Comparison of ENCODE assay signal across 1 cellular context in the genomic region with DNA sequence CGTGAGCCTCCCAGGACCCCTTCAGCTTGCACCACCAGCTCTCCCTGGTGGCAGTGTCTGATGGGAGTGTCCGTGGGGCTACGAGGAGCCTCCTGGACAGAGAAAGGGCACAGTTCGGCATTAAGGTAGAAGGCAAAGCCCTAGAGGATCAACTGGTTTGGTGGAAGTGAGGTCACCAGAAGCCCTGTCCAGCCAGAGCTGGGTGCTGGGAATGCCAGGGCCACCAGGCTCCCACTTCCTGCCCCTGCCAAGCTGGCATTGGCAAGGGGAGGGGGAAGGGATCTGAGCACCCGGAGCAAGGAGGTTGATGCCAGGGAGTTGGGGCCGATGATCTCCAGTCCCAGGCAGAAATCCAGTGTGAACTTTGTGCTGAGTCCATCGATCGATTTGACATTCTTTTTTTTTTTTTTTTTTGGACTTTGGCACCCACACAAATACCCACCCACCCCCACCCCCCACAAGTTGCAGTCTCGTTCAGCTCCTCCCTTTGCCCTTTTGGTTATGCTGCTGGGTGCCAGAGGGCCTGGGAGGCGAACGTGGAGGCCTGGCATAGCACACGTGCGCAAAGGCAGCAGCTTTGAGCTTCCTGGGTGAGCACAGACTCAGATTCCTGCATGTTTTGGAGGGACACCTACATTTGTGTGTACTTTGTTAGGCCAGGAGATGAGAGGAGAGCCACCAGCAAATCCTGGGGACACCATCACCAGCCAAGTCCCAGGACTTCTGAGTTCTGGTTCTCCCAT.
A peak's percentile ranks its signal among the peaks of the same experiment; 100 is the strongest.
TF ChIP-seq lines count a peak whose summit lies in the region.

No MANE protein-coding gene starts in this region.

TF ChIP-seq in HepG2, 621 proteins besides CTCF, POLR2A, EP300 and RAD21 (continued from another document and continues in another):
- TF ChIP-seq, protein P1, sequence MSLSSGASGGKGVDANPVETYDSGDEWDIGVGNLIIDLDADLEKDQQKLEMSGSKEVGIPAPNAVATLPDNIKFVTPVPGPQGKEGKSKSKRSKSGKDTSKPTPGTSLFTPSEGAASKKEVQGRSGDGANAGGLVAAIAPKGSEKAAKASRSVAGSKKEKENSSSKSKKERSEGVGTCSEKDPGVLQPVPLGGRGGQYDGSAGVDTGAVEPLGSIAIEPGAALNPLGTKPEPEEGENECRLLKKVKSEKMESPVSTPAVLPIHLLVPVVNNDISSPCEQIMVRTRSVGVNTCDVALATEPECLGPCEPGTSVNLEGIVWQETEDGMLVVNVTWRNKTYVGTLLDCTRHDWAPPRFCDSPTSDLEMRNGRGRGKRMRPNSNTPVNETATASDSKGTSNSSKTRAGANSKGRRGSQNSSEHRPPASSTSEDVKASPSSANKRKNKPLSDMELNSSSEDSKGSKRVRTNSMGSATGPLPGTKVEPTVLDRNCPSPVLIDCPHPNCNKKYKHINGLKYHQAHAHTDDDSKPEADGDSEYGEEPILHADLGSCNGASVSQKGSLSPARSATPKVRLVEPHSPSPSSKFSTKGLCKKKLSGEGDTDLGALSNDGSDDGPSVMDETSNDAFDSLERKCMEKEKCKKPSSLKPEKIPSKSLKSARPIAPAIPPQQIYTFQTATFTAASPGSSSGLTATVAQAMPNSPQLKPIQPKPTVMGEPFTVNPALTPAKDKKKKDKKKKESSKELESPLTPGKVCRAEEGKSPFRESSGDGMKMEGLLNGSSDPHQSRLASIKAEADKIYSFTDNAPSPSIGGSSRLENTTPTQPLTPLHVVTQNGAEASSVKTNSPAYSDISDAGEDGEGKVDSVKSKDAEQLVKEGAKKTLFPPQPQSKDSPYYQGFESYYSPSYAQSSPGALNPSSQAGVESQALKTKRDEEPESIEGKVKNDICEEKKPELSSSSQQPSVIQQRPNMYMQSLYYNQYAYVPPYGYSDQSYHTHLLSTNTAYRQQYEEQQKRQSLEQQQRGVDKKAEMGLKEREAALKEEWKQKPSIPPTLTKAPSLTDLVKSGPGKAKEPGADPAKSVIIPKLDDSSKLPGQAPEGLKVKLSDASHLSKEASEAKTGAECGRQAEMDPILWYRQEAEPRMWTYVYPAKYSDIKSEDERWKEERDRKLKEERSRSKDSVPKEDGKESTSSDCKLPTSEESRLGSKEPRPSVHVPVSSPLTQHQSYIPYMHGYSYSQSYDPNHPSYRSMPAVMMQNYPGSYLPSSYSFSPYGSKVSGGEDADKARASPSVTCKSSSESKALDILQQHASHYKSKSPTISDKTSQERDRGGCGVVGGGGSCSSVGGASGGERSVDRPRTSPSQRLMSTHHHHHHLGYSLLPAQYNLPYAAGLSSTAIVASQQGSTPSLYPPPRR (CRISPR knock-in tag; IDR thresholded peaks at IDR 0.05; ENCODE audit: borderline replicate concordance): peak; percentile 82
- TF ChIP-seq GABPB1 (CRISPR knock-in tag; IDR thresholded peaks at IDR 0.05) (peak; percentile 61), ZNF501 (CRISPR knock-in tag; IDR thresholded peaks at IDR 0.05) (no peak), ZNF10 (CRISPR knock-in tag; IDR thresholded peaks at IDR 0.05; ENCODE audit: borderline replicate concordance, low read depth) (no peak), STAT5B (CRISPR knock-in tag; IDR thresholded peaks at IDR 0.05) (no peak), PAX8 (CRISPR knock-in tag; IDR thresholded peaks at IDR 0.05; ENCODE audit: borderline replicate concordance) (no peak), ZNF30 (CRISPR knock-in tag; IDR thresholded peaks at IDR 0.05) (peak; percentile 83; the same call in 1 of the 2 replicates), ZNF7 (CRISPR knock-in tag; IDR thresholded peaks at IDR 0.05) (no peak), KLF11 (CRISPR knock-in tag; IDR thresholded peaks at IDR 0.05) (peak; percentile 60; the same call in 1 of the 2 replicates), ZNF839 (CRISPR knock-in tag; IDR thresholded peaks at IDR 0.05; ENCODE audit: borderline replicate concordance) (0 out of 2 replicates have a peak, but pooled peaks have one; percentile 19), ZNF17 (CRISPR knock-in tag; IDR thresholded peaks at IDR 0.05) (no peak), ZNF703 (CRISPR knock-in tag; IDR thresholded peaks at IDR 0.05; ENCODE audit: borderline replicate concordance) (no peak), MTF1 (CRISPR knock-in tag; IDR thresholded peaks at IDR 0.05) (no peak), JARID2 (CRISPR knock-in tag; IDR thresholded peaks at IDR 0.05; ENCODE audit: insufficient replicate concordance) (peak; percentile 22), ZNF772 (CRISPR knock-in tag; IDR thresholded peaks at IDR 0.05) (peak; percentile 89), ATF7-NPFF (CRISPR knock-in tag; IDR thresholded peaks at IDR 0.05; ENCODE audit: low read depth) (peak; percentile 74; the same call in 1 of the 2 replicates), ZNF121 (CRISPR knock-in tag; IDR thresholded peaks at IDR 0.05) (no peak; the same call in 1 of the 2 replicates), ARNTL (CRISPR knock-in tag; IDR thresholded peaks at IDR 0.05) (peak; percentile 97), MBNL3 (CRISPR knock-in tag; conservative IDR thresholded peaks at IDR 0.05) (no peak), MAFF (IDR thresholded peaks at IDR 0.05; ENCODE audit: low read depth, low read length) (no peak), HOXA5 (CRISPR knock-in tag; IDR thresholded peaks at IDR 0.05) (peak; percentile 98), EHMT2 (IDR thresholded peaks at IDR 0.05; ENCODE audit: borderline replicate concordance, low read depth, low read length) (no peak; the same call in 1 of the 2 replicates), ZFP1 (CRISPR knock-in tag; IDR thresholded peaks at IDR 0.05) (peak; percentile 74; the same call in 1 of the 2 replicates), CHD4 (IDR thresholded peaks at IDR 0.05; ENCODE audit: borderline replicate concordance, low read length) (no peak), MEIS1 (CRISPR knock-in tag; IDR thresholded peaks at IDR 0.05; ENCODE audit: borderline replicate concordance) (no peak), KAT8 (CRISPR knock-in tag; IDR thresholded peaks at IDR 0.05) (0 out of 2 replicates have a peak, but pooled peaks have one; percentile 28)
- TF ChIP-seq, protein P2, sequence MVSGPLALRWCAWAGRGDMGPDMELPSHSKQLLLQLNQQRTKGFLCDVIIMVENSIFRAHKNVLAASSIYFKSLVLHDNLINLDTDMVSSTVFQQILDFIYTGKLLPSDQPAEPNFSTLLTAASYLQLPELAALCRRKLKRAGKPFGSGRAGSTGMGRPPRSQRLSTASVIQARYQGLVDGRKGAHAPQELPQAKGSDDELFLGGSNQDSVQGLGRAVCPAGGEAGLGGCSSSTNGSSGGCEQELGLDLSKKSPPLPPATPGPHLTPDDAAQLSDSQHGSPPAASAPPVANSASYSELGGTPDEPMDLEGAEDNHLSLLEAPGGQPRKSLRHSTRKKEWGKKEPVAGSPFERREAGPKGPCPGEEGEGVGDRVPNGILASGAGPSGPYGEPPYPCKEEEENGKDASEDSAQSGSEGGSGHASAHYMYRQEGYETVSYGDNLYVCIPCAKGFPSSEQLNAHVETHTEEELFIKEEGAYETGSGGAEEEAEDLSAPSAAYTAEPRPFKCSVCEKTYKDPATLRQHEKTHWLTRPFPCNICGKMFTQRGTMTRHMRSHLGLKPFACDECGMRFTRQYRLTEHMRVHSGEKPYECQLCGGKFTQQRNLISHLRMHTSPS (CRISPR knock-in tag; IDR thresholded peaks at IDR 0.05; ENCODE audit: low read depth): peak; percentile 100
- TF ChIP-seq, protein P3, sequence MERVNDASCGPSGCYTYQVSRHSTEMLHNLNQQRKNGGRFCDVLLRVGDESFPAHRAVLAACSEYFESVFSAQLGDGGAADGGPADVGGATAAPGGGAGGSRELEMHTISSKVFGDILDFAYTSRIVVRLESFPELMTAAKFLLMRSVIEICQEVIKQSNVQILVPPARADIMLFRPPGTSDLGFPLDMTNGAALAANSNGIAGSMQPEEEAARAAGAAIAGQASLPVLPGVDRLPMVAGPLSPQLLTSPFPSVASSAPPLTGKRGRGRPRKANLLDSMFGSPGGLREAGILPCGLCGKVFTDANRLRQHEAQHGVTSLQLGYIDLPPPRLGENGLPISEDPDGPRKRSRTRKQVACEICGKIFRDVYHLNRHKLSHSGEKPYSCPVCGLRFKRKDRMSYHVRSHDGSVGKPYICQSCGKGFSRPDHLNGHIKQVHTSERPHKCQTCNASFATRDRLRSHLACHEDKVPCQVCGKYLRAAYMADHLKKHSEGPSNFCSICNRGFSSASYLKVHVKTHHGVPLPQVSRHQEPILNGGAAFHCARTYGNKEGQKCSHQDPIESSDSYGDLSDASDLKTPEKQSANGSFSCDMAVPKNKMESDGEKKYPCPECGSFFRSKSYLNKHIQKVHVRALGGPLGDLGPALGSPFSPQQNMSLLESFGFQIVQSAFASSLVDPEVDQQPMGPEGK (CRISPR knock-in tag; IDR thresholded peaks at IDR 0.05): peak; percentile 96
- TF ChIP-seq, protein P4, sequence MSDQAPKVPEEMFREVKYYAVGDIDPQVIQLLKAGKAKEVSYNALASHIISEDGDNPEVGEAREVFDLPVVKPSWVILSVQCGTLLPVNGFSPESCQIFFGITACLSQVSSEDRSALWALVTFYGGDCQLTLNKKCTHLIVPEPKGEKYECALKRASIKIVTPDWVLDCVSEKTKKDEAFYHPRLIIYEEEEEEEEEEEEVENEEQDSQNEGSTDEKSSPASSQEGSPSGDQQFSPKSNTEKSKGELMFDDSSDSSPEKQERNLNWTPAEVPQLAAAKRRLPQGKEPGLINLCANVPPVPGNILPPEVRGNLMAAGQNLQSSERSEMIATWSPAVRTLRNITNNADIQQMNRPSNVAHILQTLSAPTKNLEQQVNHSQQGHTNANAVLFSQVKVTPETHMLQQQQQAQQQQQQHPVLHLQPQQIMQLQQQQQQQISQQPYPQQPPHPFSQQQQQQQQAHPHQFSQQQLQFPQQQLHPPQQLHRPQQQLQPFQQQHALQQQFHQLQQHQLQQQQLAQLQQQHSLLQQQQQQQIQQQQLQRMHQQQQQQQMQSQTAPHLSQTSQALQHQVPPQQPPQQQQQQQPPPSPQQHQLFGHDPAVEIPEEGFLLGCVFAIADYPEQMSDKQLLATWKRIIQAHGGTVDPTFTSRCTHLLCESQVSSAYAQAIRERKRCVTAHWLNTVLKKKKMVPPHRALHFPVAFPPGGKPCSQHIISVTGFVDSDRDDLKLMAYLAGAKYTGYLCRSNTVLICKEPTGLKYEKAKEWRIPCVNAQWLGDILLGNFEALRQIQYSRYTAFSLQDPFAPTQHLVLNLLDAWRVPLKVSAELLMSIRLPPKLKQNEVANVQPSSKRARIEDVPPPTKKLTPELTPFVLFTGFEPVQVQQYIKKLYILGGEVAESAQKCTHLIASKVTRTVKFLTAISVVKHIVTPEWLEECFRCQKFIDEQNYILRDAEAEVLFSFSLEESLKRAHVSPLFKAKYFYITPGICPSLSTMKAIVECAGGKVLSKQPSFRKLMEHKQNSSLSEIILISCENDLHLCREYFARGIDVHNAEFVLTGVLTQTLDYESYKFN (CRISPR knock-in tag; conservative IDR thresholded peaks at IDR 0.05): peak; percentile 98
- TF ChIP-seq, protein P5, sequence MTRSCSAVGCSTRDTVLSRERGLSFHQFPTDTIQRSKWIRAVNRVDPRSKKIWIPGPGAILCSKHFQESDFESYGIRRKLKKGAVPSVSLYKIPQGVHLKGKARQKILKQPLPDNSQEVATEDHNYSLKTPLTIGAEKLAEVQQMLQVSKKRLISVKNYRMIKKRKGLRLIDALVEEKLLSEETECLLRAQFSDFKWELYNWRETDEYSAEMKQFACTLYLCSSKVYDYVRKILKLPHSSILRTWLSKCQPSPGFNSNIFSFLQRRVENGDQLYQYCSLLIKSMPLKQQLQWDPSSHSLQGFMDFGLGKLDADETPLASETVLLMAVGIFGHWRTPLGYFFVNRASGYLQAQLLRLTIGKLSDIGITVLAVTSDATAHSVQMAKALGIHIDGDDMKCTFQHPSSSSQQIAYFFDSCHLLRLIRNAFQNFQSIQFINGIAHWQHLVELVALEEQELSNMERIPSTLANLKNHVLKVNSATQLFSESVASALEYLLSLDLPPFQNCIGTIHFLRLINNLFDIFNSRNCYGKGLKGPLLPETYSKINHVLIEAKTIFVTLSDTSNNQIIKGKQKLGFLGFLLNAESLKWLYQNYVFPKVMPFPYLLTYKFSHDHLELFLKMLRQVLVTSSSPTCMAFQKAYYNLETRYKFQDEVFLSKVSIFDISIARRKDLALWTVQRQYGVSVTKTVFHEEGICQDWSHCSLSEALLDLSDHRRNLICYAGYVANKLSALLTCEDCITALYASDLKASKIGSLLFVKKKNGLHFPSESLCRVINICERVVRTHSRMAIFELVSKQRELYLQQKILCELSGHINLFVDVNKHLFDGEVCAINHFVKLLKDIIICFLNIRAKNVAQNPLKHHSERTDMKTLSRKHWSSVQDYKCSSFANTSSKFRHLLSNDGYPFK (CRISPR knock-in tag; IDR thresholded peaks at IDR 0.05; ENCODE audit: borderline replicate concordance): peak; percentile 19; the same call in 1 of the 2 replicates
- TF ChIP-seq, protein P6, sequence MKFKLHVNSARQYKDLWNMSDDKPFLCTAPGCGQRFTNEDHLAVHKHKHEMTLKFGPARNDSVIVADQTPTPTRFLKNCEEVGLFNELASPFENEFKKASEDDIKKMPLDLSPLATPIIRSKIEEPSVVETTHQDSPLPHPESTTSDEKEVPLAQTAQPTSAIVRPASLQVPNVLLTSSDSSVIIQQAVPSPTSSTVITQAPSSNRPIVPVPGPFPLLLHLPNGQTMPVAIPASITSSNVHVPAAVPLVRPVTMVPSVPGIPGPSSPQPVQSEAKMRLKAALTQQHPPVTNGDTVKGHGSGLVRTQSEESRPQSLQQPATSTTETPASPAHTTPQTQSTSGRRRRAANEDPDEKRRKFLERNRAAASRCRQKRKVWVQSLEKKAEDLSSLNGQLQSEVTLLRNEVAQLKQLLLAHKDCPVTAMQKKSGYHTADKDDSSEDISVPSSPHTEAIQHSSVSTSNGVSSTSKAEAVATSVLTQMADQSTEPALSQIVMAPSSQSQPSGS (CRISPR knock-in tag; IDR thresholded peaks at IDR 0.05): peak; percentile 48; the same call in 1 of the 2 replicates
- TF ChIP-seq, protein P7, sequence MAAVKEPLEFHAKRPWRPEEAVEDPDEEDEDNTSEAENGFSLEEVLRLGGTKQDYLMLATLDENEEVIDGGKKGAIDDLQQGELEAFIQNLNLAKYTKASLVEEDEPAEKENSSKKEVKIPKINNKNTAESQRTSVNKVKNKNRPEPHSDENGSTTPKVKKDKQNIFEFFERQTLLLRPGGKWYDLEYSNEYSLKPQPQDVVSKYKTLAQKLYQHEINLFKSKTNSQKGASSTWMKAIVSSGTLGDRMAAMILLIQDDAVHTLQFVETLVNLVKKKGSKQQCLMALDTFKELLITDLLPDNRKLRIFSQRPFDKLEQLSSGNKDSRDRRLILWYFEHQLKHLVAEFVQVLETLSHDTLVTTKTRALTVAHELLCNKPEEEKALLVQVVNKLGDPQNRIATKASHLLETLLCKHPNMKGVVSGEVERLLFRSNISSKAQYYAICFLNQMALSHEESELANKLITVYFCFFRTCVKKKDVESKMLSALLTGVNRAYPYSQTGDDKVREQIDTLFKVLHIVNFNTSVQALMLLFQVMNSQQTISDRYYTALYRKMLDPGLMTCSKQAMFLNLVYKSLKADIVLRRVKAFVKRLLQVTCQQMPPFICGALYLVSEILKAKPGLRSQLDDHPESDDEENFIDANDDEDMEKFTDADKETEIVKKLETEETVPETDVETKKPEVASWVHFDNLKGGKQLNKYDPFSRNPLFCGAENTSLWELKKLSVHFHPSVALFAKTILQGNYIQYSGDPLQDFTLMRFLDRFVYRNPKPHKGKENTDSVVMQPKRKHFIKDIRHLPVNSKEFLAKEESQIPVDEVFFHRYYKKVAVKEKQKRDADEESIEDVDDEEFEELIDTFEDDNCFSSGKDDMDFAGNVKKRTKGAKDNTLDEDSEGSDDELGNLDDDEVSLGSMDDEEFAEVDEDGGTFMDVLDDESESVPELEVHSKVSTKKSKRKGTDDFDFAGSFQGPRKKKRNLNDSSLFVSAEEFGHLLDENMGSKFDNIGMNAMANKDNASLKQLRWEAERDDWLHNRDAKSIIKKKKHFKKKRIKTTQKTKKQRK (IDR thresholded peaks at IDR 0.05; ENCODE audit: low read length): no peak
